ENCODE assay signal across 28 cellular contexts in genomic region chrX:23705235-23705634, GRCh38. TPM values are rescaled to one million over a fixed set of nuclear protein-coding genes. Genes with fewer than 3 reads are reported as not detected.
DNase-seq lines count a peak whose midpoint lies in the region; ATAC-seq, FAIRE-seq and TF ChIP-seq lines count a peak whose summit lies in the region.
"Had no signal": no experiment of that assay in that cellular context is flagged by ENCODE, and none has a peak within 500 bp of the region (broad histone marks: within the 10 kb centered on the region; RNA-seq: fewer than 3 reads in every experiment).

No MANE protein-coding gene starts in this region.

- peak overlapping the region; percentile 73 for H3K27ac Mint-ChIP-seq in activated CD4-positive, alpha-beta T cell treated with anti-CD3 and anti-CD28 coated beads for 36 hours
- peak overlapping the region; percentile 56 for H3K27ac Mint-ChIP-seq in activated T-cell treated with anti-CD3 and anti-CD28 coated beads, Interleukin-2, amount 50 U/mL, for 24 hours
- H3K27ac Mint-ChIP-seq: CD14-positive monocyte; CD4-positive, alpha-beta T cell had no signal

- H3K27me3 ChIP-seq in endothelial cell of umbilical vein (ENCODE audit: control insufficient read depth in 2 of 2, insufficient read depth in 2 of 2, low read length in 2 of 2) = no peaks in the 10 kb centered on the region
- H3K27me3 ChIP-seq: BE2C; BLaER1 treated with 17β-estradiol and CSF1 and Interleukin-3, amounts not matched to agents 10 nM and 100 nM had no signal

- 97% methylated on average over 5 of the region's 5 CpGs for WGBS in A549 (ENCODE audit: missing lambda C conversion rate)

- H3K4me3 ChIP-seq in A549 (no peak overlapping the region), endothelial cell of umbilical vein (replicated peaks in 1 of 3; ENCODE audit: insufficient read depth in 1 of 3, low read depth in 1 of 3, low read length in 3 of 3) (no peak overlapping the region)
- H3K4me3 ChIP-seq: BLaER1 treated with 17β-estradiol and CSF1 and Interleukin-3, amounts not matched to agents 10 nM and 100 nM; GM12878; GM23248 had no signal

- H3K4me3 Mint-ChIP-seq in activated CD4-positive, alpha-beta T cell treated with anti-CD3 and anti-CD28 coated beads for 36 hours = no peak overlapping the region
- no peak overlapping the region for H3K4me3 Mint-ChIP-seq in activated T-cell treated with anti-CD3 and anti-CD28 coated beads, Interleukin-2, amount 50 U/mL, for 24 hours
- no peak overlapping the region for H3K4me3 Mint-ChIP-seq in activated T-cell treated with anti-CD3 and anti-CD28 coated beads, Interleukin-2, amount 50 U/mL, for 4 hours
- H3K4me3 Mint-ChIP-seq: CD14-positive monocyte; CD4-positive, alpha-beta T cell; CD8-positive, alpha-beta memory T cell had no signal

- no peak overlapping the region for H2AFZ ChIP-seq in endothelial cell of umbilical vein (ENCODE audit: low read depth, low read length)
- H2AFZ ChIP-seq: GM23248 had no signal

- H3K27me3 Mint-ChIP-seq in activated CD4-positive, alpha-beta T cell treated with anti-CD3 and anti-CD28 coated beads for 36 hours = no peaks in the 10 kb centered on the region
- peaks cover 4% of the 10 kb centered on the region for H3K27me3 Mint-ChIP-seq in activated T-cell treated with anti-CD3 and anti-CD28 coated beads, Interleukin-2, amount 50 U/mL, for 24 hours
- H3K27me3 Mint-ChIP-seq in activated T-cell treated with anti-CD3 and anti-CD28 coated beads, Interleukin-2, amount 50 U/mL, for 4 hours (ENCODE audit: low read depth) = no peaks in the 10 kb centered on the region
- H3K27me3 Mint-ChIP-seq: CD4-positive, alpha-beta T cell had no signal

- no peaks in the 10 kb centered on the region for H4K20me1 ChIP-seq in endothelial cell of umbilical vein (replicated peaks; ENCODE audit: control insufficient read depth, extremely low read depth, insufficient read depth, low read length)

- POLR2A ChIA-PET in activated CD4-positive, alpha-beta T cell treated with anti-CD3 and anti-CD28 coated beads for 36 hours (lab: Charles Lee) = no interaction called here
- POLR2A ChIA-PET in A549 (lab: Yijun Ruan, JAX) (no interaction called here), endothelial cell of umbilical vein (lab: Charles Lee) (no interaction called here)

- TF ChIP-seq RAD21 in A549 (conservative IDR thresholded peaks at IDR 0.05 in 1 of 2, IDR thresholded peaks at IDR 0.05 in 1 of 2) = no peak

- ATAC-seq in activated CD4-positive, alpha-beta T cell treated with anti-CD3 and anti-CD28 coated beads for 36 hours = peak; percentile 60
- ATAC-seq in activated T-cell treated with anti-CD3 and anti-CD28 coated beads, Interleukin-2, amount 50 U/mL, for 4 hours = no peak
- no peak for ATAC-seq in A549
- no peak for ATAC-seq in HG03521 (IDR thresholded peaks at IDR 0.05; ENCODE audit: unreplicated experiment)
- ATAC-seq: GM12878, HCT116 had no signal

- intact Hi-C loops in activated CD4-positive, alpha-beta T cell treated with anti-CD3 and anti-CD28 coated beads for 36 hours (cut with DNase I, micrococcal nuclease) = no loop called here
- intact Hi-C loops in endothelial cell of umbilical vein (cut with micrococcal nuclease) = no loop called here

- H3K4me1 Mint-ChIP-seq in activated CD4-positive, alpha-beta T cell treated with anti-CD3 and anti-CD28 coated beads for 36 hours = peaks cover 3% of the 10 kb centered on the region
- H3K4me1 Mint-ChIP-seq in activated T-cell treated with anti-CD3 and anti-CD28 coated beads, Interleukin-2, amount 50 U/mL, for 24 hours (ENCODE audit: low read depth) = peaks cover 11% of the 10 kb centered on the region
- no peaks in the 10 kb centered on the region for H3K4me1 Mint-ChIP-seq in activated T-cell treated with anti-CD3 and anti-CD28 coated beads, Interleukin-2, amount 50 U/mL, for 4 hours (ENCODE audit: low read depth)
- H3K4me1 Mint-ChIP-seq: CD14-positive monocyte; CD8-positive, alpha-beta memory T cell had no signal

- no peak overlapping the region for H3K9ac ChIP-seq in endothelial cell of umbilical vein (replicated peaks; ENCODE audit: extremely low read depth, insufficient read depth, low read length)
- H3K9ac ChIP-seq: BLaER1 treated with 17β-estradiol and CSF1 and Interleukin-3, amounts not matched to agents 10 nM and 100 nM; GM23248 had no signal

- no peak for TF ChIP-seq EP300 in A549 (IDR thresholded peaks at IDR 0.05)

- no peaks in the 10 kb centered on the region for H3K79me2 ChIP-seq in endothelial cell of umbilical vein (ENCODE audit: control insufficient read depth, insufficient read depth, low read length)

- FAIRE-seq in A549 (lab: Jason Lieb, UNC) (peak; percentile 18), endothelial cell of umbilical vein (lab: Jason Lieb, UNC) (peak; percentile 42)
- FAIRE-seq: A204.1, D721Med, GM19239, H1 had no signal

- H3K4me1 ChIP-seq in A549 = no peaks in the 10 kb centered on the region
- no peaks in the 10 kb centered on the region for H3K4me1 ChIP-seq in endothelial cell of umbilical vein (ENCODE audit: control insufficient read depth, extremely low read depth, insufficient read depth, low read length)
- H3K4me1 ChIP-seq: BE2C; BLaER1 treated with 17β-estradiol and CSF1 and Interleukin-3, amounts not matched to agents 10 nM and 100 nM had no signal

- H3K4me2 ChIP-seq in A549 = no peak overlapping the region
- H3K4me2 ChIP-seq in endothelial cell of umbilical vein (ENCODE audit: insufficient read depth, low read length) = no peak overlapping the region
- H3K4me2 ChIP-seq: BLaER1 treated with 17β-estradiol and CSF1 and Interleukin-3, amounts not matched to agents 10 nM and 100 nM had no signal

- DNase-seq in activated CD4-positive, alpha-beta T cell treated with anti-CD3 and anti-CD28 coated beads for 36 hours = no peak
- no peak for DNase-seq in activated CD4-positive, alpha-beta T cell treated with anti-CD3 and anti-CD28 coated beads for 48 hours
- DNase-seq in activated T-cell treated with anti-CD3 and anti-CD28 coated beads, Interleukin-2, amount 50 U/mL, for 24 hours = no peak
- no peak for DNase-seq in activated T-cell treated with anti-CD3 and anti-CD28 coated beads, Interleukin-2, amount 50 U/mL, for 4 hours
- no peak for DNase-seq in A549 (ENCODE audit: low read depth in 1 of 2, low spot score in 1 of 2)
- no peak for DNase-seq in endothelial cell of umbilical vein (ENCODE audit: low read depth, low spot score)
- no peak for DNase-seq in SKM-1 (lab: John Stamatoyannopoulos, UW; ENCODE audit: unreplicated experiment)
- DNase-seq: ACHN; AML-193; BE2C; CD4-positive, alpha-beta T cell; CD8-positive, alpha-beta memory T cell; DMS 273 treated with DMSO at 0.1 percent for 48 hours; DMS79; EL; GDM1; GM23248; H7 had no signal

- peaks cover 24% of the 10 kb centered on the region for H3K36me3 Mint-ChIP-seq in activated CD4-positive, alpha-beta T cell treated with anti-CD3 and anti-CD28 coated beads for 36 hours (ENCODE audit: low read depth)
- H3K36me3 Mint-ChIP-seq in activated T-cell treated with anti-CD3 and anti-CD28 coated beads, Interleukin-2, amount 50 U/mL, for 24 hours (ENCODE audit: low read depth) = peaks cover 56% of the 10 kb centered on the region
- peaks cover 4% of the 10 kb centered on the region for H3K36me3 Mint-ChIP-seq in activated T-cell treated with anti-CD3 and anti-CD28 coated beads, Interleukin-2, amount 50 U/mL, for 4 hours (ENCODE audit: insufficient read depth)

- CTCF ChIA-PET in activated CD4-positive, alpha-beta T cell treated with anti-CD3 and anti-CD28 coated beads for 36 hours (lab: Charles Lee) = no interaction called here
- CTCF ChIA-PET in A549 (lab: Yijun Ruan, JAX) = interaction anchor here (1.4 kb wide), 2 partner anchors 11 to 197 kb away, joined by 4 to 5 read pairs; no protein-coding TSS in a partner anchor
- CTCF ChIA-PET in endothelial cell of umbilical vein (lab: Charles Lee) = no interaction called here

- dilution Hi-C loops in endothelial cell of umbilical vein (cut with MboI; ENCODE audit: extremely low pct_ligation_motif_present, low sequenced_read_pairs) = no loop called here

- TF ChIP-seq CTCF in A549 (IDR thresholded peaks at IDR 0.05) (no peak), endothelial cell of umbilical vein (IDR thresholded peaks at IDR 0.05; ENCODE audit: extremely low read depth in 1 of 2, insufficient read depth in 1 of 2, low read depth in 1 of 2, low read length in 2 of 2) (no peak)

- no peaks in the 10 kb centered on the region for H3K9me3 ChIP-seq in A549
- no peaks in the 10 kb centered on the region for H3K9me3 ChIP-seq in endothelial cell of umbilical vein (replicated peaks; ENCODE audit: control insufficient read depth, insufficient read depth, low read length)
- H3K9me3 ChIP-seq: BE2C; BLaER1 treated with 17β-estradiol and CSF1 and Interleukin-3, amounts not matched to agents 10 nM and 100 nM had no signal

- H3K9me1 ChIP-seq in endothelial cell of umbilical vein (replicated peaks; ENCODE audit: control insufficient read depth, extremely low read depth, insufficient read depth, low read length) = no peaks in the 10 kb centered on the region

- TF ChIP-seq POLR2A in A549 (IDR thresholded peaks at IDR 0.05; ENCODE audit: low read length) (no peak), endothelial cell of umbilical vein (IDR thresholded peaks at IDR 0.05; ENCODE audit: low read depth, low read length) (no peak)

- H3K27ac ChIP-seq in A549 = no peak overlapping the region
- no peak overlapping the region for H3K27ac ChIP-seq in endothelial cell of umbilical vein (ENCODE audit: insufficient read depth, low read depth, low read length)
- H3K27ac ChIP-seq: 22Rv1; BLaER1 treated with 17β-estradiol and CSF1 and Interleukin-3, amounts not matched to agents 10 nM and 100 nM; GM23248 had no signal

- H3K36me3 ChIP-seq in endothelial cell of umbilical vein (ENCODE audit: control insufficient read depth in 2 of 2, extremely low read depth in 1 of 2, insufficient read depth in 2 of 2, low read length in 2 of 2) = peaks cover 2 to 4% of the 10 kb centered on the region in 2 experiments
- H3K36me3 ChIP-seq: BE2C had no signal

- no TSS peak for BruUV-seq in endothelial cell of umbilical vein (replicated peaks; lab: Mats Ljungman, UMichigan)

- no peaks in the 10 kb centered on the region for H3K9me3 Mint-ChIP-seq in activated CD4-positive, alpha-beta T cell treated with anti-CD3 and anti-CD28 coated beads for 36 hours (ENCODE audit: low read depth)
- no peaks in the 10 kb centered on the region for H3K9me3 Mint-ChIP-seq in activated T-cell treated with anti-CD3 and anti-CD28 coated beads, Interleukin-2, amount 50 U/mL, for 24 hours
- H3K9me3 Mint-ChIP-seq in activated T-cell treated with anti-CD3 and anti-CD28 coated beads, Interleukin-2, amount 50 U/mL, for 4 hours = no peaks in the 10 kb centered on the region
- H3K9me3 Mint-ChIP-seq: CD14-positive monocyte; CD4-positive, alpha-beta T cell; CD8-positive, alpha-beta memory T cell had no signal

RNA-seq across cellular contexts. Expression of gene ACOT9, which starts 37.8 kb away (rescaled TPM):
- 10 to 100 TPM; 31.7 to 39.9 TPM for total RNA-seq in activated CD4-positive, alpha-beta T cell treated with anti-CD3 and anti-CD28 coated beads for 36 hours
- total RNA-seq in activated T-cell treated with anti-CD3 and anti-CD28 coated beads, Interleukin-2, amount 50 U/mL, for 4 hours = 10 to 100 TPM; 20.8 to 28.0 (median 24.6) TPM
- 83.0 and 110 TPM in 2 replicates for polyA plus RNA-seq in A549 (2011; rRNA removed)
- 43.1 and 45.1 TPM in 2 replicates for polyA plus RNA-seq in A549 (2012; cell fraction: cytosol; rRNA removed)
- polyA plus RNA-seq in A549 (2012; cell fraction: nucleus; rRNA removed) = 43.6 and 65.1 TPM in 2 replicates
- 87.0 to 91.2 TPM (median 87.3 TPM) in 3 replicates for polyA plus RNA-seq in A549 (2017; fragmentation: RNase III; extraction: RNeasy Plus Mini Kit Qiagen cat#74134 plus additional on column Dnase treatment)
- polyA minus RNA-seq in A549 (2011; rRNA and poly(A)+ RNA removed) = 31.7 and 35.7 TPM in 2 replicates
- 83.1 and 88.5 TPM in 2 replicates for total RNA-seq in endothelial cell of umbilical vein
- polyA plus RNA-seq in endothelial cell of umbilical vein = 37.5 and 38.4 TPM in 2 replicates
- polyA plus RNA-seq in endothelial cell of umbilical vein (2011; cell fraction: cytosol; rRNA removed) = 42.7 and 46.6 TPM in 2 replicates
- polyA plus RNA-seq in endothelial cell of umbilical vein (2011; cell fraction: nucleus; rRNA removed) = 117 and 153 TPM in 2 replicates
- 76.9 and 96.7 TPM in 2 replicates for polyA plus RNA-seq in endothelial cell of umbilical vein (2012)
- 42.3 and 46.6 TPM in 2 replicates for polyA minus RNA-seq in endothelial cell of umbilical vein
- 32.6 TPM for polyA minus RNA-seq in endothelial cell of umbilical vein (2011; cell fraction: cytosol; rRNA and poly(A)+ RNA removed)
- polyA minus RNA-seq in endothelial cell of umbilical vein (2011; cell fraction: nucleus; rRNA and poly(A)+ RNA removed) = 31.4 and 44.0 TPM in 2 replicates

RNA-seq across cellular contexts. Expression of gene PRDX4, which starts 37.9 kb away (rescaled TPM):
- total RNA-seq in activated CD4-positive, alpha-beta T cell treated with anti-CD3 and anti-CD28 coated beads for 36 hours = 10 to 100 TPM; 48.8 to 51.5 TPM
- total RNA-seq in activated T-cell treated with anti-CD3 and anti-CD28 coated beads, Interleukin-2, amount 50 U/mL, for 4 hours = 100 to 1,000 TPM; 100 to 118 (median 112) TPM
- polyA plus RNA-seq in A549 (2011; rRNA removed) (283 and 313 TPM in 2 replicates), A549 (2017; fragmentation: RNase III; extraction: RNeasy Plus Mini Kit Qiagen cat#74134 plus additional on column Dnase treatment) (207 to 226 TPM (median 212 TPM) in 3 replicates), endothelial cell of umbilical vein (145 and 164 TPM in 2 replicates)
- polyA plus RNA-seq in A549 (2012; cell fraction: cytosol; rRNA removed) = 233 and 265 TPM in 2 replicates
- 150 and 171 TPM in 2 replicates for polyA plus RNA-seq in A549 (2012; cell fraction: nucleus; rRNA removed)
- 49.2 and 49.4 TPM in 2 replicates for polyA minus RNA-seq in A549 (2011; rRNA and poly(A)+ RNA removed)
- total RNA-seq in endothelial cell of umbilical vein = 141 and 144 TPM in 2 replicates
- 147 and 159 TPM in 2 replicates for polyA plus RNA-seq in endothelial cell of umbilical vein (2011; cell fraction: cytosol; rRNA removed)
- polyA plus RNA-seq in endothelial cell of umbilical vein (2011; cell fraction: nucleus; rRNA removed) = 50.7 and 61.4 TPM in 2 replicates
- polyA plus RNA-seq in endothelial cell of umbilical vein (2012) = 222 and 239 TPM in 2 replicates
- 60.8 and 65.5 TPM in 2 replicates for polyA minus RNA-seq in endothelial cell of umbilical vein
- polyA minus RNA-seq in endothelial cell of umbilical vein (2011; cell fraction: cytosol; rRNA and poly(A)+ RNA removed) = 51.8 TPM
- 14.3 and 20.0 TPM in 2 replicates for polyA minus RNA-seq in endothelial cell of umbilical vein (2011; cell fraction: nucleus; rRNA and poly(A)+ RNA removed)
